ENCODE assay signal across 1 cellular context in the genomic region with DNA sequence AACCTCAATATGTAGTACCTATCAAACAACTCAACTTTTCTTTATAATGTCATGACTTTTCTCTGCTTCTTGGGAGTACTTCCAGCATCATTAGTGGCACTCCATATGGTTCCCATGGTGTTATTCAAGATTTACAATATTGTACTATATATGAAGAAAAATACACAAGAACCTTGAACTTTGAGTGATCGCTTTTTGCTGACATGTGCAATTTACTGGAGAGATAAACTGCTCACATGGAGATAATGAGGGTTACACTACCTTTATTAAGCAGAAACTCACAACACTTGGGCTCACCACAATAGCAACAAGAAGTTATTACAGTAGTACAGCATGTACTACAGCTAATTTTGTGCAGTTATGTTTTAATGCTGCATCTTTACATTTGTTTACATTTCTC.
A peak's percentile ranks its signal among the peaks of the same experiment; 100 is the strongest.
TF ChIP-seq lines count a peak whose summit lies in the region.

No MANE protein-coding gene starts in this region.

TF ChIP-seq in K562, 482 proteins besides CTCF, POLR2A, EP300 and RAD21 (continued from another document):
- TF ChIP-seq, protein P1, sequence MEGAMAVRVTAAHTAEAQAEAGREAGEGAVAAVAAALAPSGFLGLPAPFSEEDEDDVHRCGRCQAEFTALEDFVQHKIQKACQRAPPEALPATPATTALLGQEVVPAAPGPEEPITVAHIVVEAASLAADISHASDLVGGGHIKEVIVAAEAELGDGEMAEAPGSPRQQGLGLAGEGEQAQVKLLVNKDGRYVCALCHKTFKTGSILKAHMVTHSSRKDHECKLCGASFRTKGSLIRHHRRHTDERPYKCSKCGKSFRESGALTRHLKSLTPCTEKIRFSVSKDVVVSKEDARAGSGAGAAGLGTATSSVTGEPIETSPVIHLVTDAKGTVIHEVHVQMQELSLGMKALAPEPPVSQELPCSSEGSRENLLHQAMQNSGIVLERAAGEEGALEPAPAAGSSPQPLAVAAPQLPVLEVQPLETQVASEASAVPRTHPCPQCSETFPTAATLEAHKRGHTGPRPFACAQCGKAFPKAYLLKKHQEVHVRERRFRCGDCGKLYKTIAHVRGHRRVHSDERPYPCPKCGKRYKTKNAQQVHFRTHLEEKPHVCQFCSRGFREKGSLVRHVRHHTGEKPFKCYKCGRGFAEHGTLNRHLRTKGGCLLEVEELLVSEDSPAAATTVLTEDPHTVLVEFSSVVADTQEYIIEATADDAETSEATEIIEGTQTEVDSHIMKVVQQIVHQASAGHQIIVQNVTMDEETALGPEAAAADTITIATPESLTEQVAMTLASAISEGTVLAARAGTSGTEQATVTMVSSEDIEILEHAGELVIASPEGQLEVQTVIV (CRISPR knock-in tag; IDR thresholded peaks at IDR 0.05; ENCODE audit: borderline replicate concordance) = no peak
- no peak for TF ChIP-seq ZNF212 (CRISPR knock-in tag; IDR thresholded peaks at IDR 0.05)
- no peak for TF ChIP-seq TAF1 (IDR thresholded peaks at IDR 0.05; ENCODE audit: control insufficient read depth, extremely low read depth, insufficient read depth, low read length, severe bottlenecking)
- TF ChIP-seq MAFK (IDR thresholded peaks at IDR 0.05; ENCODE audit: low read length) = peak; percentile 92
- no peak for TF ChIP-seq TGIF2 (CRISPR knock-in tag; IDR thresholded peaks at IDR 0.05)
- TF ChIP-seq BHLHE40 (IDR thresholded peaks at IDR 0.05; ENCODE audit: low read length) = no peak
- TF ChIP-seq XRCC4 (IDR thresholded peaks at IDR 0.05; ENCODE audit: extremely low read depth, insufficient read depth, insufficient read length) = no peak
- peak; percentile 87 for TF ChIP-seq MAFF (IDR thresholded peaks at IDR 0.05; ENCODE audit: low read length)
- TF ChIP-seq HSF4 (CRISPR knock-in tag; IDR thresholded peaks at IDR 0.05; ENCODE audit: borderline replicate concordance) = no peak
- TF ChIP-seq HNRNPK (IDR thresholded peaks at IDR 0.05; ENCODE audit: low read depth, low read length, poor library complexity, severe bottlenecking) = no peak
- TF ChIP-seq ZBTB26 (CRISPR knock-in tag; IDR thresholded peaks at IDR 0.05) = no peak
- TF ChIP-seq C11orf30 (IDR thresholded peaks at IDR 0.05; ENCODE audit: low read depth) = peak; percentile 44; the same call in 1 of the 2 replicates
